Comparison of ENCODE assay signal across 23 cellular contexts in genomic region chr1:162578936-162579335, GRCh38.
"Had no signal": no experiment of that assay in that cellular context is flagged by ENCODE, and none has a peak within 500 bp of the region (broad histone marks: within the 10 kb centered on the region; RNA-seq: fewer than 3 reads in every experiment).

No MANE protein-coding gene starts in this region.

- ATAC-seq: activated naive CD4-positive, alpha-beta T cell treated with anti-CD3 and anti-CD28 coated beads, Interleukin-2, amount 50 U/mL, for 72 hours; activated naive CD8-positive, alpha-beta T cell treated with anti-CD3 and anti-CD28 coated beads, Interleukin-2, amount 50 U/mL, for 24 hours; activated T-cell treated with anti-CD3 and anti-CD28 coated beads, Interleukin-2, amount 50 U/mL, for 4 hours; body of pancreas; SK-N-SH treated with all-trans-retinoic acid at 6 μM for 48 hours had no signal

- H3K9me3 ChIP-seq: ascending aorta, body of pancreas had no signal

- H2AFZ ChIP-seq: PC-9 had no signal

- H3K4me2 ChIP-seq: PC-9 had no signal

- H3K27me3 ChIP-seq: ascending aorta, body of pancreas had no signal

- H3K4me1 ChIP-seq: ascending aorta had no signal

- H3K4me3 ChIP-seq: ascending aorta, body of pancreas, PC-9 had no signal

- DNase-seq: activated CD4-positive, alpha-beta memory T cell treated with anti-CD3 and anti-CD28 coated beads for 36 hours; activated CD4-positive, alpha-beta T cell treated with anti-CD3 and anti-CD28 coated beads, Interleukin-2, amount 10 ng/mL, durations not matched to agents 7 days and 5 days; activated CD4-positive, CD25-positive, alpha-beta regulatory T cell; activated CD8-positive, alpha-beta memory T cell treated with anti-CD3 and anti-CD28 coated beads for 24 hours; activated effector memory CD4-positive, alpha-beta T cell treated with anti-CD3 and anti-CD28 coated beads, Interleukin-2, amount 50 U/mL, for 16 hours; activated naive CD4-positive, alpha-beta T cell treated with Interleukin-2 at 50 U/mL for 16 hours; activated naive CD8-positive, alpha-beta T cell treated with anti-CD3 and anti-CD28 coated beads, Interleukin-2, amount 50 U/mL, for 24 hours; activated T-cell treated with anti-CD3 and anti-CD28 coated beads, Interleukin-2, amount 50 U/mL, for 4 hours; amniotic stem cell; body of pancreas; KG1; NCI-H1105 treated with DMSO at 0.1 percent for 48 hours; NCI-H146; NCI-H187 treated with DMSO at 0.1 percent for 48 hours; NCI-H2081 treated with DMSO at 0.1 percent for 48 hours; NCI-H446; NCI-H524; PC-9; RPMI8226; SW 1271 had no signal

- H3K27ac ChIP-seq: ascending aorta, body of pancreas, PC-9 had no signal
